ENCODE assay signal across 8 cellular contexts in genomic region chr2:239275037-239275685, GRCh38.
DNase-seq lines count a peak whose midpoint lies in the region; ATAC-seq and TF ChIP-seq lines count a peak whose summit lies in the region.

No MANE protein-coding gene starts in this region.

- no peaks in the 10 kb centered on the region for H3K27me3 ChIP-seq in lung (ENCODE audit: control insufficient read depth, insufficient read depth)
- no peaks in the 10 kb centered on the region for H3K27me3 ChIP-seq in HAP-1 (ENCODE audit: low read depth)

- in situ Hi-C loops in HAP-1 (cut with MboI; ENCODE audit: low sequenced_read_pairs) = no loop called here

- 31 to 54% methylated on average over 35 of the region's 35 CpGs for WGBS in lung, 2 donors

- peak overlapping the region; percentile 40 for H3K4me3 ChIP-seq in Jurkat, Clone E6-1 (ENCODE audit: low read length)
- H3K4me3 ChIP-seq in lung (no peak overlapping the region), HAP-1 (no peak overlapping the region)

- DNase-seq in GM04503 (ENCODE audit: low read depth) (peak; percentile 89), cerebellum (ENCODE audit: low spot score) (peak; percentile 44), lung (ENCODE audit: low spot score) (peak; percentile 74), HAP-1 (ENCODE audit: low spot score in 2 of 2) (no peak)
- peak; percentile 84 for DNase-seq in Jurkat, Clone E6-1 (ENCODE audit: low read depth, low spot score)
- DNase-seq in activated CD4-positive, alpha-beta T cell treated with anti-CD3 and anti-CD28 coated beads for 4 hours = peak; percentile 80 to 83
- peak; percentile 58 to 81 (median 66) for DNase-seq in stimulated activated CD4-positive, alpha-beta T cell treated with anti-CD3 and anti-CD28 coated beads, TNF-alpha, amount 100 ng/mL, for 48 hours (ENCODE audit: low read depth in 3 of 3)

- ATAC-seq in lung (ENCODE audit: insufficient read depth, low FRiP score) (peak; percentile 65), GM19395 (IDR thresholded peaks at IDR 0.05; ENCODE audit: unreplicated experiment) (no peak)

- no peak for TF ChIP-seq CTCF in lung (IDR thresholded peaks at IDR 0.05; ENCODE audit: control extremely low read depth, extremely low read depth)

- H3K27ac ChIP-seq in lung (ENCODE audit: low read depth in 1 of 2, low read length in 1 of 2) = peak overlapping the region; percentile 53 to 77

- peaks cover 18 to 27% of the 10 kb centered on the region in 2 donors for H3K4me1 ChIP-seq in lung (ENCODE audit: control insufficient read depth in 2 of 2, insufficient read depth in 2 of 2, low read length in 2 of 2)
- no peaks in the 10 kb centered on the region; the same call in 1 of the 2 replicates for H3K4me1 ChIP-seq in HAP-1

- H3K36me3 ChIP-seq in lung (ENCODE audit: control insufficient read depth in 2 of 2, insufficient read depth in 2 of 2, low read length in 2 of 2) = no peaks in the 10 kb centered on the region
- H3K36me3 ChIP-seq in HAP-1 (replicated peaks) = no peaks in the 10 kb centered on the region

- H3K9me3 ChIP-seq in lung (ENCODE audit: control insufficient read depth in 2 of 2, insufficient read depth in 1 of 2, low read length in 1 of 2) (no peaks in the 10 kb centered on the region), HAP-1 (no peaks in the 10 kb centered on the region)

Comparison
In these comparisons a context has a peak if more than half of its experiments do, and no peak if none do; other contexts are left out.
1. DNase-seq: peak in GM04503 (single experiment), Jurkat, Clone E6-1 (single experiment), activated CD4-positive, alpha-beta T cell treated with anti-CD3 and anti-CD28 coated beads for 4 hours (2 of 2), cerebellum (single experiment), lung (single experiment) and stimulated activated CD4-positive, alpha-beta T cell treated with anti-CD3 and anti-CD28 coated beads, TNF-alpha, amount 100 ng/mL, for 48 hours (3 of 3); none in HAP-1 (0 of 2).